Comparison of ENCODE assay signal across 9 cellular contexts in genomic region chr2:37809525-37809924, GRCh38.
A peak's percentile ranks its signal among the peaks of the same experiment; 100 is the strongest.
DNase-seq lines count a peak whose midpoint lies in the region; ATAC-seq, FAIRE-seq and TF ChIP-seq lines count a peak whose summit lies in the region.
"Had no signal": no experiment of that assay in that cellular context is flagged by ENCODE, and none has a peak within 500 bp of the region (broad histone marks: within the 10 kb centered on the region; RNA-seq: fewer than 3 reads in every experiment).

No MANE protein-coding gene starts in this region.

- POLR2A ChIA-PET in K562 (lab: Yijun Ruan, JAX) = no interaction called here

- intact Hi-C loops in K562 (cut with micrococcal nuclease) = no loop called here

- 0% methylated on average over 1 of the region's 1 CpG for WGBS in K562 (ENCODE audit: insufficient coverage, low coverage, missing lambda C conversion rate)

- peak; percentile 43 to 63 for TF ChIP-seq RAD21 in K562 (CRISPR knock-in tag; conservative IDR thresholded peaks at IDR 0.05 in 1 of 2, IDR thresholded peaks at IDR 0.05 in 1 of 2)

- CTCF ChIA-PET in K562 (lab: Yijun Ruan, JAX; ENCODE audit: low intra/inter-chr PET ratio) = interaction anchor here (2.0 kb wide), 1 partner anchor 395 kb away, joined by 7 read pairs; no protein-coding TSS in a partner anchor

- no peak overlapping the region for H3K4me3 ChIP-seq in K562

- TF ChIP-seq EP300 in K562 (IDR thresholded peaks at IDR 0.05; ENCODE audit: low read length) = no peak

- no peaks in the 10 kb centered on the region for H3K9me1 ChIP-seq in K562 (ENCODE audit: control insufficient read depth, insufficient read depth, low read length)

- H3K27ac ChIP-seq in K562 (ENCODE audit: extremely low read depth, low read depth, low read length) = no peak overlapping the region

- no peaks in the 10 kb centered on the region for H3K79me2 ChIP-seq in K562 (ENCODE audit: control insufficient read depth, insufficient read depth, low read length)

- in situ Hi-C loops in K562 (cut with MboI) = no loop called here

- no peak for FAIRE-seq in HTR-8/SVneo (lab: Jason Lieb, UNC)
- FAIRE-seq in K562 (lab: Jason Lieb, UNC) = no peak
- FAIRE-seq in frontal cortex (lab: Jason Lieb, UNC) = no peak
- FAIRE-seq: GM12892 had no signal

- no peak overlapping the region for H3K9ac ChIP-seq in K562 (ENCODE audit: insufficient read depth in 1 of 2, low read depth in 2 of 2, low read length in 2 of 2)

- no peak for TF ChIP-seq POLR2A in K562 (conservative IDR thresholded peaks at IDR 0.05)

- H3K27me3 ChIP-seq in K562 (ENCODE audit: control insufficient read depth in 2 of 2, insufficient read depth in 2 of 2, low read length in 2 of 2) = peaks cover 0 to 6% of the 10 kb centered on the region in 2 experiments; a peak in 2 of 5 replicates

- no peaks in the 10 kb centered on the region for H4K20me1 ChIP-seq in K562 (replicated peaks; ENCODE audit: control insufficient read depth, insufficient read depth, low read length)

- H3K4me1 ChIP-seq in K562 (replicated peaks in 1 of 2; ENCODE audit: control insufficient read depth in 2 of 2, insufficient read depth in 2 of 2, low read length in 2 of 2) = no peaks in the 10 kb centered on the region

- H3K36me3 ChIP-seq in K562 (ENCODE audit: control insufficient read depth, insufficient read depth, low read length) = no peaks in the 10 kb centered on the region

- no peak overlapping the region for H2AFZ ChIP-seq in K562 (ENCODE audit: low read depth, low read length)

- DNase-seq in AG09319 (ENCODE audit: extremely low read depth, low read depth) = no peak
- peak; percentile 40 for DNase-seq in HTR-8/SVneo (ENCODE audit: insufficient read length, low spot score)
- peak in 1 of 4 experiments; percentile 10 for DNase-seq in K562 (ENCODE audit: extremely low read depth in 1 of 4, low spot score in 3 of 4)
- peak; percentile 51 for DNase-seq in kidney tubule cell (ENCODE audit: low spot score)
- DNase-seq in frontal cortex (ENCODE audit: low spot score in 2 of 2) = no peak

- TF ChIP-seq CTCF in AG09319 (IDR thresholded peaks at IDR 0.05; ENCODE audit: low read depth, low read length) (peak; percentile 61), K562 (IDR thresholded peaks at IDR 0.05 in 2 of 3, conservative IDR thresholded peaks at IDR 0.05 in 1 of 3; ENCODE audit: insufficient read depth in 2 of 3, low read depth in 1 of 3, low read length in 3 of 3) (peak in 2 of 3 experiments; percentile 24 to 53; a peak in 3 of 6 replicates)

- no peaks in the 10 kb centered on the region; the same call in 1 of the 2 replicates for H3K9me3 ChIP-seq in K562 (replicated peaks; ENCODE audit: control insufficient read depth, insufficient read depth, low read depth, low read length)

- BruUV-seq in K562 (replicated peaks; lab: Mats Ljungman, UMichigan) = no TSS peak

- ATAC-seq in K562 (no peak), HG03520 (IDR thresholded peaks at IDR 0.05; ENCODE audit: unreplicated experiment) (no peak), GM21360 (IDR thresholded peaks at IDR 0.05; ENCODE audit: unreplicated experiment) (no peak), HG03139 (IDR thresholded peaks at IDR 0.05; ENCODE audit: unreplicated experiment) (no peak)

- no peak overlapping the region for H3K4me2 ChIP-seq in K562 (ENCODE audit: insufficient read depth, low read length)

TF ChIP-seq in K562, 482 proteins besides CTCF, POLR2A, EP300 and RAD21:
- TF ChIP-seq, protein P1, sequence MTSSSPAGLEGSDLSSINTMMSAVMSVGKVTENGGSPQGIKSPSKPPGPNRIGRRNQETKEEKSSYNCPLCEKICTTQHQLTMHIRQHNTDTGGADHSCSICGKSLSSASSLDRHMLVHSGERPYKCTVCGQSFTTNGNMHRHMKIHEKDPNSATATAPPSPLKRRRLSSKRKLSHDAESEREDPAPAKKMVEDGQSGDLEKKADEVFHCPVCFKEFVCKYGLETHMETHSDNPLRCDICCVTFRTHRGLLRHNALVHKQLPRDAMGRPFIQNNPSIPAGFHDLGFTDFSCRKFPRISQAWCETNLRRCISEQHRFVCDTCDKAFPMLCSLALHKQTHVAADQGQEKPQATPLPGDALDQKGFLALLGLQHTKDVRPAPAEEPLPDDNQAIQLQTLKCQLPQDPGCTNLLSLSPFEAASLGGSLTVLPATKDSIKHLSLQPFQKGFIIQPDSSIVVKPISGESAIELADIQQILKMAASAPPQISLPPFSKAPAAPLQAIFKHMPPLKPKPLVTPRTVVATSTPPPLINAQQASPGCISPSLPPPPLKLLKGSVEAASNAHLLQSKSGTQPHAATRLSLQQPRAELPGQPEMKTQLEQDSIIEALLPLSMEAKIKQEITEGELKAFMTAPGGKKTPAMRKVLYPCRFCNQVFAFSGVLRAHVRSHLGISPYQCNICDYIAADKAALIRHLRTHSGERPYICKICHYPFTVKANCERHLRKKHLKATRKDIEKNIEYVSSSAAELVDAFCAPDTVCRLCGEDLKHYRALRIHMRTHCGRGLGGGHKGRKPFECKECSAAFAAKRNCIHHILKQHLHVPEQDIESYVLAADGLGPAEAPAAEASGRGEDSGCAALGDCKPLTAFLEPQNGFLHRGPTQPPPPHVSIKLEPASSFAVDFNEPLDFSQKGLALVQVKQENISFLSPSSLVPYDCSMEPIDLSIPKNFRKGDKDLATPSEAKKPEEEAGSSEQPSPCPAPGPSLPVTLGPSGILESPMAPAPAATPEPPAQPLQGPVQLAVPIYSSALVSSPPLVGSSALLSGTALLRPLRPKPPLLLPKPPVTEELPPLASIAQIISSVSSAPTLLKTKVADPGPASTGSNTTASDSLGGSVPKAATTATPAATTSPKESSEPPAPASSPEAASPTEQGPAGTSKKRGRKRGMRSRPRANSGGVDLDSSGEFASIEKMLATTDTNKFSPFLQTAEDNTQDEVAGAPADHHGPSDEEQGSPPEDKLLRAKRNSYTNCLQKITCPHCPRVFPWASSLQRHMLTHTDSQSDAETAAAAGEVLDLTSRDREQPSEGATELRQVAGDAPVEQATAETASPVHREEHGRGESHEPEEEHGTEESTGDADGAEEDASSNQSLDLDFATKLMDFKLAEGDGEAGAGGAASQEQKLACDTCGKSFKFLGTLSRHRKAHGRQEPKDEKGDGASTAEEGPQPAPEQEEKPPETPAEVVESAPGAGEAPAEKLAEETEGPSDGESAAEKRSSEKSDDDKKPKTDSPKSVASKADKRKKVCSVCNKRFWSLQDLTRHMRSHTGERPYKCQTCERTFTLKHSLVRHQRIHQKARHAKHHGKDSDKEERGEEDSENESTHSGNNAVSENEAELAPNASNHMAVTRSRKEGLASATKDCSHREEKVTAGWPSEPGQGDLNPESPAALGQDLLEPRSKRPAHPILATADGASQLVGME (CRISPR knock-in tag; IDR thresholded peaks at IDR 0.05) = no peak
- TF ChIP-seq ZNF696 (CRISPR knock-in tag; conservative IDR thresholded peaks at IDR 0.05) (no peak), HBP1 (CRISPR knock-in tag; IDR thresholded peaks at IDR 0.05) (no peak), STAT5A (IDR thresholded peaks at IDR 0.05; ENCODE audit: borderline replicate concordance, low read length) (no peak), CSDE1 (IDR thresholded peaks at IDR 0.05) (no peak), ZBTB1 (CRISPR knock-in tag; IDR thresholded peaks at IDR 0.05; ENCODE audit: borderline replicate concordance, low read depth) (no peak)

Comparison
In these comparisons a context has a peak if more than half of its experiments do, and no peak if none do; other contexts are left out.
1. DNase-seq: peak in HTR-8/SVneo (single experiment) and kidney tubule cell (single experiment); none in AG09319 (single experiment) and frontal cortex (0 of 2).